Comparison of ENCODE assay signal across 23 cellular contexts in the genomic region with DNA sequence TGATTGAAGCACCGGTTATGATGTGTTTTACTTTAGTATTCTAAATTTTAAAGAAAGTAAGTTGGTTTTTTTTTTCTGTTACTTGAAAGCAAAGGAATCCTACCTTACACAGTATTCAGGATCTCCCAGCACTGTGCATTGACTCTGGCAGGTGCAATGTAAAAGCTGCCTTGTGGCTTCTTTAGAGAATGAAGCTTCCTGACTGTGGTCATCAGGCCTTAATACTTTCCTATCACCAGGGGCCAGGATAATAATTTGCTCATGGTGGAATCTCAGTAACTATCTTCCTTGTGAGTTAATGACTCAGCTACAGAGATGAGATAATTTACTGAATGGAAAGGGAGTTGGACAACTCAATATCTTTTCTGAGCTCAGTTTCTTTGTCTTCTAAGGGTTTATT.
"Had no signal": no experiment of that assay in that cellular context is flagged by ENCODE, and none has a peak within 500 bp of the region (broad histone marks: within the 10 kb centered on the region; RNA-seq: fewer than 3 reads in every experiment).

No MANE protein-coding gene starts in this region.

- FAIRE-seq: HepG2 had no signal

- DNase-seq: IMR-90; Karpas-422; KG1; MG63; NCI-H1092; NCI-H1105 treated with DMSO at 0.1 percent for 48 hours; NCI-H1417 treated with DMSO at 0.1 percent for 48 hours; NCI-H146; NCI-H1694 treated with DMSO at 0.1 percent for 48 hours; NCI-H1930; NCI-H2081; NCI-H2107; NCI-H345; NCI-H446 treated with DMSO at 0.1 percent for 48 hours; NCI-H510A treated with DMSO at 0.1 percent for 48 hours; NCI-H526; NCI-H748 treated with DMSO at 0.1 percent for 48 hours; NK-92 treated with Interleukin-12 subunit alpha and Interleukin-12 subunit beta, amount 100 ng/mL, for 24 hours; Peyer's patch; Right ventricle myocardium superior; RPMI8226; SIG-M5 had no signal

- ATAC-seq: HepG2 had no signal
